ENCODE assay signal across 25 cellular contexts in the genomic region with DNA sequence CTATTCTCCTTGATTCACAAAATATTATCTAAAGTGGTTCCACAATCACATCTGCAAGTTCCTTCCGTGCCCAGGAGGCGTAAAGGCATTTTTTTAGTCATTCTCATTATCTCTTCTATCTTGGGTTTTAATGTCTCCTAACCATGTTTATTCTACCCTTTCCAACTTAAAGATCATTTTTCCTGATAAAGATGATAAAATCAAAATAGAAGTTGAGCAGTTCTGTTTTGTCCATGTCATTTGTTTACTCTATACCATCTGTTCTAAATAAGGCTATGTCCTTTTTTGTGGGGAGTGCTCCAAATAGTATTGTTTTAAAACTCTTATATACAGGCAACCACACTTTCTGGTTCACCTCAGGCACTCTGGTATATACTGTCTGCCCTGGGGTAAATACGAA.
DNase-seq lines count a peak whose midpoint lies in the region; ATAC-seq and TF ChIP-seq lines count a peak whose summit lies in the region.
"Had no signal": no experiment of that assay in that cellular context is flagged by ENCODE, and none has a peak within 500 bp of the region (broad histone marks: within the 10 kb centered on the region; RNA-seq: fewer than 3 reads in every experiment).

No MANE protein-coding gene starts in this region.

- no peaks in the 10 kb centered on the region for H3K79me2 ChIP-seq in SK-N-SH (ENCODE audit: insufficient read depth)
- H3K79me2 ChIP-seq: parathyroid adenoma had no signal

- no peak overlapping the region for H3K4me2 ChIP-seq in SK-N-SH
- H3K4me2 ChIP-seq: BLaER1 treated with 17β-estradiol and CSF1 and Interleukin-3, amounts not matched to agents 10 nM and 100 nM; smooth muscle cell had no signal

- no peaks in the 10 kb centered on the region for H3K9me2 ChIP-seq in SK-N-SH

- no peaks in the 10 kb centered on the region for H3F3A ChIP-seq in SK-N-SH (replicated peaks; ENCODE audit: insufficient read depth)

- POLR2A ChIA-PET in AG04450 (lab: Yijun Ruan, JAX): interaction anchor here (0.6 kb wide), 1 partner anchor 193 kb away, joined by 3 read pairs; no protein-coding TSS in a partner anchor
- POLR2A ChIA-PET in SK-N-SH (lab: Yijun Ruan, JAX): no interaction called here

- TF ChIP-seq RAD21 in SK-N-SH (IDR thresholded peaks at IDR 0.05; ENCODE audit: low read length): no peak

- no peak overlapping the region for H2AFZ ChIP-seq in SK-N-SH (ENCODE audit: low read depth)
- H2AFZ ChIP-seq: parathyroid adenoma had no signal

- H4K20me1 ChIP-seq in SK-N-SH (ENCODE audit: insufficient read depth): no peaks in the 10 kb centered on the region

- H3K9ac ChIP-seq in SK-N-SH: no peak overlapping the region
- H3K9ac ChIP-seq: BLaER1 treated with 17β-estradiol and CSF1 and Interleukin-3, amounts not matched to agents 10 nM and 100 nM; parathyroid adenoma had no signal

- H3K9me3 ChIP-seq in AG04450 (ENCODE audit: control insufficient read depth, insufficient read depth, low read length): no peaks in the 10 kb centered on the region
- H3K9me3 ChIP-seq in SK-N-SH: no peaks in the 10 kb centered on the region
- no peaks in the 10 kb centered on the region for H3K9me3 ChIP-seq in heart left ventricle
- H3K9me3 ChIP-seq: right atrium auricular region, SJCRH30, transverse colon had no signal

- H3K27ac ChIP-seq in AG04450 (ENCODE audit: low read depth, low read length): peak overlapping the region; percentile 31
- no peak overlapping the region for H3K27ac ChIP-seq in SK-N-SH (ENCODE audit: low read depth in 2 of 2, low read length in 1 of 2)
- H3K27ac ChIP-seq in heart left ventricle: no peak overlapping the region
- H3K27ac ChIP-seq: BLaER1 treated with 17β-estradiol and CSF1 and Interleukin-3, amounts not matched to agents 10 nM and 100 nM; dorsolateral prefrontal cortex; parathyroid adenoma; right atrium auricular region; SJCRH30; transverse colon had no signal

- WGBS in SK-N-SH (ENCODE audit: low lambda C conversion rate): 39% methylated on average over 3 of the region's 3 CpGs
- WGBS in heart left ventricle, 4 donors: 84 to 90% (median 88%) methylated on average over 3 of the region's 3 CpGs

- H3K27me3 ChIP-seq in AG04450 (ENCODE audit: control insufficient read depth, insufficient read depth, low read length) (no peaks in the 10 kb centered on the region), SK-N-SH (ENCODE audit: insufficient read depth) (no peaks in the 10 kb centered on the region), heart left ventricle (no peaks in the 10 kb centered on the region)
- H3K27me3 ChIP-seq: BLaER1 treated with 17β-estradiol and CSF1 and Interleukin-3, amounts not matched to agents 10 nM and 100 nM; dorsolateral prefrontal cortex; right atrium auricular region; SJCRH30; transverse colon had no signal

- no peaks in the 10 kb centered on the region; a peak in 1 of 4 replicates for H3K4me1 ChIP-seq in SK-N-SH (ENCODE audit: control insufficient read depth in 1 of 2, insufficient read depth in 2 of 2, low read depth in 1 of 2, low read length in 1 of 2)
- H3K4me1 ChIP-seq in heart left ventricle: peaks cover 0 to 3% (median 0%) of the 10 kb centered on the region in 12 donors
- H3K4me1 ChIP-seq: BLaER1 treated with 17β-estradiol and CSF1 and Interleukin-3, amounts not matched to agents 10 nM and 100 nM; SJCRH30; transverse colon had no signal

- no peaks in the 10 kb centered on the region for H3K36me3 ChIP-seq in SK-N-SH (replicated peaks in 1 of 2; ENCODE audit: control insufficient read depth in 1 of 2, insufficient read depth in 2 of 2, low read length in 1 of 2)
- H3K36me3 ChIP-seq in heart left ventricle: no peaks in the 10 kb centered on the region
- H3K36me3 ChIP-seq: right atrium auricular region, SJCRH30, transverse colon had no signal

- CTCF ChIA-PET in AG04450 (lab: Charles Lee) (no interaction called here), SK-N-SH (lab: Yijun Ruan, JAX) (interaction anchor here (1.4 kb wide), 1 partner anchor 9 kb away, joined by 3 read pairs; no protein-coding TSS in a partner anchor)

- TF ChIP-seq CTCF in AG04450 (IDR thresholded peaks at IDR 0.05; ENCODE audit: low read depth, low read length) (no peak), SK-N-SH (IDR thresholded peaks at IDR 0.05) (no peak), heart left ventricle (IDR thresholded peaks at IDR 0.05) (no peak)

- DNase-seq in AG04450 (ENCODE audit: low read depth, low spot score): no peak
- peak; percentile 50 for DNase-seq in H4 (ENCODE audit: low spot score)
- no peak for DNase-seq in SK-N-SH
- peak; percentile 10 for DNase-seq in kidney glomerular epithelial cell (lab: John Stamatoyannopoulos, UW)
- DNase-seq in NCI-H1092 (lab: John Stamatoyannopoulos, UW): no peak
- DNase-seq in stimulated activated CD8-positive, alpha-beta memory T cell treated with anti-CD3 and anti-CD28 coated beads, Interleukin-4, amount 100 ng/mL, for 48 hours: no peak
- no peak for DNase-seq in SW480 (ENCODE audit: low spot score)
- DNase-seq in heart left ventricle: no peak
- DNase-seq: activated CD4-positive, CD25-positive, alpha-beta regulatory T cell treated with anti-CD3 and anti-CD28 coated beads, Interleukin-2, amount 50 U/mL, for 72 hours; activated CD8-positive, alpha-beta T cell treated with anti-CD3 and anti-CD28 coated beads for 36 hours; activated naive CD8-positive, alpha-beta T cell treated with anti-CD3 and anti-CD28 coated beads, Interleukin-2, amount 10 ng/mL, durations not matched to agents 7 days and 5 days; Calu3; dorsolateral prefrontal cortex; NCI-H1105 treated with DMSO at 0.1 percent for 48 hours; NCI-H2029 treated with DMSO at 0.1 percent for 48 hours; NCI-H345; NCI-H748 treated with DMSO at 0.1 percent for 48 hours; SJCRH30; stimulated activated CD4-positive, alpha-beta T cell treated with anti-CD3 and anti-CD28 coated beads, Interleukin-1b, Interleukin-23, amount 100 ng/mL, for 48 hours; transverse colon had no signal

- intact Hi-C loops in heart left ventricle (cut with DNase I): no loop called here

- no peak for ATAC-seq in heart left ventricle
- ATAC-seq: activated CD8-positive, alpha-beta T cell treated with anti-CD3 and anti-CD28 coated beads for 36 hours had no signal

- peak in 1 of 2 experiments; percentile 16; a peak in 1 of 4 replicates for TF ChIP-seq EP300 in SK-N-SH (IDR thresholded peaks at IDR 0.05; ENCODE audit: borderline replicate concordance in 1 of 2, low read depth in 1 of 2, low read length in 1 of 2)

- H3K4me3 ChIP-seq in AG04450 (ENCODE audit: low read depth, low read length): no peak overlapping the region
- H3K4me3 ChIP-seq in SK-N-SH (ENCODE audit: low read depth in 2 of 2, low read length in 1 of 2): no peak overlapping the region
- no peak overlapping the region for H3K4me3 ChIP-seq in heart left ventricle
- H3K4me3 ChIP-seq: BLaER1 treated with 17β-estradiol and CSF1 and Interleukin-3, amounts not matched to agents 10 nM and 100 nM; dorsolateral prefrontal cortex; lung; right atrium auricular region; SJCRH30; smooth muscle cell; transverse colon had no signal

- TF ChIP-seq POLR2A in heart left ventricle (IDR thresholded peaks at IDR 0.05): no peak

TF ChIP-seq in SK-N-SH, 30 proteins besides CTCF, POLR2A, EP300 and RAD21:
- no peak for TF ChIP-seq MXI1 (IDR thresholded peaks at IDR 0.05; ENCODE audit: low read depth, low read length)
- TF ChIP-seq GATA2 (CRISPR knock-in tag; IDR thresholded peaks at IDR 0.05): peak; percentile 70; the same call in 1 of the 2 replicates
- TF ChIP-seq TCF12 (IDR thresholded peaks at IDR 0.05): peak; percentile 7; the same call in 1 of the 2 replicates
- TF ChIP-seq NFIC (IDR thresholded peaks at IDR 0.05; ENCODE audit: borderline replicate concordance): no peak
- TF ChIP-seq, protein P1, sequence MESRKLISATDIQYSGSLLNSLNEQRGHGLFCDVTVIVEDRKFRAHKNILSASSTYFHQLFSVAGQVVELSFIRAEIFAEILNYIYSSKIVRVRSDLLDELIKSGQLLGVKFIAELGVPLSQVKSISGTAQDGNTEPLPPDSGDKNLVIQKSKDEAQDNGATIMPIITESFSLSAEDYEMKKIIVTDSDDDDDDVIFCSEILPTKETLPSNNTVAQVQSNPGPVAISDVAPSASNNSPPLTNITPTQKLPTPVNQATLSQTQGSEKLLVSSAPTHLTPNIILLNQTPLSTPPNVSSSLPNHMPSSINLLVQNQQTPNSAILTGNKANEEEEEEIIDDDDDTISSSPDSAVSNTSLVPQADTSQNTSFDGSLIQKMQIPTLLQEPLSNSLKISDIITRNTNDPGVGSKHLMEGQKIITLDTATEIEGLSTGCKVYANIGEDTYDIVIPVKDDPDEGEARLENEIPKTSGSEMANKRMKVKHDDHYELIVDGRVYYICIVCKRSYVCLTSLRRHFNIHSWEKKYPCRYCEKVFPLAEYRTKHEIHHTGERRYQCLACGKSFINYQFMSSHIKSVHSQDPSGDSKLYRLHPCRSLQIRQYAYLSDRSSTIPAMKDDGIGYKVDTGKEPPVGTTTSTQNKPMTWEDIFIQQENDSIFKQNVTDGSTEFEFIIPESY (IDR thresholded peaks at IDR 0.05; ENCODE audit: borderline replicate concordance, low read depth): no peak
- no peak for TF ChIP-seq FOSL2 (IDR thresholded peaks at IDR 0.05; ENCODE audit: borderline replicate concordance, low read depth)
- TF ChIP-seq, protein P2, sequence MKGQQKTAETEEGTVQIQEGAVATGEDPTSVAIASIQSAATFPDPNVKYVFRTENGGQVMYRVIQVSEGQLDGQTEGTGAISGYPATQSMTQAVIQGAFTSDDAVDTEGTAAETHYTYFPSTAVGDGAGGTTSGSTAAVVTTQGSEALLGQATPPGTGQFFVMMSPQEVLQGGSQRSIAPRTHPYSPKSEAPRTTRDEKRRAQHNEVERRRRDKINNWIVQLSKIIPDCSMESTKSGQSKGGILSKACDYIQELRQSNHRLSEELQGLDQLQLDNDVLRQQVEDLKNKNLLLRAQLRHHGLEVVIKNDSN (IDR thresholded peaks at IDR 0.05; ENCODE audit: borderline replicate concordance, low read depth): no peak
- no peak for TF ChIP-seq TEAD4 (IDR thresholded peaks at IDR 0.05; ENCODE audit: borderline replicate concordance, insufficient read depth)
- no peak for TF ChIP-seq SIN3A (IDR thresholded peaks at IDR 0.05; ENCODE audit: borderline replicate concordance, low read depth, low read length)
- no peak for TF ChIP-seq JUND (IDR thresholded peaks at IDR 0.05)
- no peak for TF ChIP-seq GABPA (IDR thresholded peaks at IDR 0.05; ENCODE audit: low read depth)
- no peak for TF ChIP-seq POLR2AphosphoS5 (IDR thresholded peaks at IDR 0.05; ENCODE audit: low read depth, low read length)
- TF ChIP-seq RXRA (IDR thresholded peaks at IDR 0.05; ENCODE audit: borderline replicate concordance, low read depth): no peak
TF ChIP-seq in SK-N-SH: peak in this region for 2.

Comparison
In these comparisons a context has a peak if more than half of its experiments do, and no peak if none do; other contexts are left out.
1. DNase-seq: peak in H4 (single experiment) and kidney glomerular epithelial cell (single experiment); none in AG04450 (single experiment), SK-N-SH (single experiment), NCI-H1092 (single experiment), stimulated activated CD8-positive, alpha-beta memory T cell treated with anti-CD3 and anti-CD28 coated beads, Interleukin-4, amount 100 ng/mL, for 48 hours (single experiment), SW480 (single experiment) and heart left ventricle (0 of 5).